In the genomic region with DNA sequence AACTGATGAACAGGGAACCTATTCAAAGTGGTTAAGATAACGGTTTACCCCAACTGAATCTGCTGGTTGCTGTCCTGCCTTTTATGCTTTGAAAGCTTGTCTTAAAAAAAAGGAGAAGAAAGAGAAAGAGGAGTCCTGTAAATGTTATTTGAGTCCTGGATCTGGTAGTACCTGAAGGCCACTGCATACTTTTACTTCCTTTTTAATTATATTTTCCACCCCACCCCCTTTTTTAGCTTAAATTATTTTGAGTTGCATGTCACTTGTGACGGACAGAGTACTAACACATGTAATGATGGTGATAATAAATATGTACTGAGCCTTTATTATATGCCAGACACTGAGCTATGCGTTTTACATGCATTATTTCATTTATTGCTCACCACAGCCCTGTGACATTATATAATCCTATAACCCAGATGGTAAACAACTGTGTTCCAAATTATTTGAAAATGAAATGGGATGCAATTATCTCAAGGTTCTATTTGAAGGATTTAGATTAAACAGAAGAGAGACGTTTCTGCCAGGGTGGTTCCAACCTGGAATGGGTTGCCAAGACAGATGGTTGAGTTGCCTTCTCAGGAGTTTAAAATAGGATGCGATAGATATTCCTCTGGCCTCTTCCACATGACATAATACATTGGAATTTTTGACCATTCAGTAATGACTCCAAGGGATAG, we compare ENCODE assay signal across 14 cellular contexts. TPM values are rescaled to one million over a fixed set of nuclear protein-coding genes. Genes with fewer than 3 reads are reported as not detected.
A peak's percentile ranks its signal among the peaks of the same experiment; 100 is the strongest.
DNase-seq lines count a peak whose midpoint lies in the region; ATAC-seq and TF ChIP-seq lines count a peak whose summit lies in the region.
"Had no signal": no experiment of that assay in that cellular context is flagged by ENCODE, and none has a peak within 500 bp of the region (broad histone marks: within the 10 kb centered on the region; RNA-seq: fewer than 3 reads in every experiment).

No MANE protein-coding gene starts in this region.

- H3K9me3 Mint-ChIP-seq in T-helper 1 cell treated with Interleukin-12 subunit alpha and Interleukin-12 subunit beta and Interleukin-4 antibody, amounts not matched to agents 30 μg/mL and 1 μg/mL, for 36 hours, result no peaks in the 10 kb centered on the region

- H3K36me3 ChIP-seq in PC-3 (ENCODE audit: low read depth, low read length), result no peaks in the 10 kb centered on the region
- peaks cover 7% of the 10 kb centered on the region for H3K36me3 ChIP-seq in mammary epithelial cell (ENCODE audit: insufficient read depth, low read length)
- no peaks in the 10 kb centered on the region for H3K36me3 ChIP-seq in sigmoid colon
- H3K36me3 ChIP-seq in effector memory CD4-positive, alpha-beta T cell (ENCODE audit: control insufficient read depth, insufficient read depth, low read length), result no peaks in the 10 kb centered on the region

- no peak for TF ChIP-seq CTCF in PC-3 (conservative IDR thresholded peaks at IDR 0.05; ENCODE audit: low read depth, low read length)
- TF ChIP-seq CTCF in mammary epithelial cell (conservative IDR thresholded peaks at IDR 0.05 in 1 of 2, IDR thresholded peaks at IDR 0.05 in 1 of 2; ENCODE audit: extremely low read depth in 1 of 2, insufficient read depth in 1 of 2, low read depth in 1 of 2, low read length in 2 of 2), result no peak
- no peak for TF ChIP-seq CTCF in sigmoid colon (IDR thresholded peaks at IDR 0.05)

- CTCF ChIA-PET in PC-3 (lab: Charles Lee), result no interaction called here
- CTCF ChIA-PET in mammary epithelial cell (lab: Charles Lee; ENCODE audit: low non-redundant PET), result no interaction called here

- POLR2A ChIA-PET in PC-3 (lab: Charles Lee; ENCODE audit: unreplicated experiment), result no interaction called here

- BruUV-seq in PC-3 (replicated peaks; lab: Mats Ljungman, UMichigan), result no TSS peak
- BruUV-seq in mammary epithelial cell (replicated peaks; lab: Mats Ljungman, UMichigan), result no TSS peak

- peaks cover 4% of the 10 kb centered on the region for H3K36me3 Mint-ChIP-seq in T-helper 1 cell treated with Interleukin-12 subunit alpha and Interleukin-12 subunit beta and Interleukin-4 antibody, amounts not matched to agents 30 μg/mL and 1 μg/mL, for 36 hours (ENCODE audit: low read depth)

- no peaks in the 10 kb centered on the region for H3K9me2 ChIP-seq in PC-3 (replicated peaks; ENCODE audit: low read length)

- H3K9me3 ChIP-seq in PC-3 (ENCODE audit: low read length) (no peaks in the 10 kb centered on the region), mammary epithelial cell (replicated peaks; ENCODE audit: insufficient read depth, low read length) (no peaks in the 10 kb centered on the region), sigmoid colon (no peaks in the 10 kb centered on the region)
- no peaks in the 10 kb centered on the region for H3K9me3 ChIP-seq in effector memory CD4-positive, alpha-beta T cell (ENCODE audit: control insufficient read depth, low read length)

- H3K4me3 Mint-ChIP-seq in T-helper 1 cell treated with Interleukin-12 subunit alpha and Interleukin-12 subunit beta and Interleukin-4 antibody, amounts not matched to agents 30 μg/mL and 1 μg/mL, for 36 hours, result no peak overlapping the region

- dilution Hi-C loops in mammary epithelial cell (cut with HindIII; ENCODE audit: low sequenced_read_pairs), result no loop called here

- H2AFZ ChIP-seq in PC-3 (ENCODE audit: low read length) (no peak overlapping the region), mammary epithelial cell (ENCODE audit: low read depth, low read length) (no peak overlapping the region)
- H2AFZ ChIP-seq: parathyroid adenoma had no signal

- peaks cover 69% of the 10 kb centered on the region for H3K4me1 Mint-ChIP-seq in T-helper 1 cell treated with Interleukin-12 subunit alpha and Interleukin-12 subunit beta and Interleukin-4 antibody, amounts not matched to agents 30 μg/mL and 1 μg/mL, for 36 hours (ENCODE audit: low read depth)

- H3K4me1 ChIP-seq in PC-3 (ENCODE audit: insufficient read depth, low read length) (peaks cover 78% of the 10 kb centered on the region), mammary epithelial cell (ENCODE audit: insufficient read depth, low read length) (peaks cover 66% of the 10 kb centered on the region), sigmoid colon (peaks cover 0 to 72% (median 50%) of the 10 kb centered on the region in 4 donors)
- peaks cover 43% of the 10 kb centered on the region for H3K4me1 ChIP-seq in effector memory CD4-positive, alpha-beta T cell (ENCODE audit: control insufficient read depth, insufficient read depth, low read length, poor library complexity, severe bottlenecking)

- peaks cover 10% of the 10 kb centered on the region for H3F3A ChIP-seq in PC-3 (ENCODE audit: low read length, unreplicated experiment)

- H3K4me3 ChIP-seq in PC-3 (ENCODE audit: low read length), result no peak overlapping the region
- no peak overlapping the region for H3K4me3 ChIP-seq in mammary epithelial cell (replicated peaks in 1 of 3; ENCODE audit: insufficient read depth in 1 of 3, low read depth in 2 of 3, low read length in 3 of 3)
- no peak overlapping the region for H3K4me3 ChIP-seq in sigmoid colon
- H3K4me3 ChIP-seq in effector memory CD4-positive, alpha-beta T cell (ENCODE audit: insufficient read depth, low read depth, low read length, poor library complexity, severe bottlenecking), result no peak overlapping the region
- H3K4me3 ChIP-seq: dorsolateral prefrontal cortex had no signal

- no peaks in the 10 kb centered on the region for H3K27me3 ChIP-seq in PC-3 (ENCODE audit: low read length)
- no peaks in the 10 kb centered on the region for H3K27me3 ChIP-seq in mammary epithelial cell (ENCODE audit: insufficient read depth, low read length)
- H3K27me3 ChIP-seq in sigmoid colon, result no peaks in the 10 kb centered on the region
- H3K27me3 ChIP-seq in effector memory CD4-positive, alpha-beta T cell (replicated peaks; ENCODE audit: control insufficient read depth, insufficient read depth, low read length, poor library complexity, severe bottlenecking), result no peaks in the 10 kb centered on the region

- in situ Hi-C loops in mammary epithelial cell (cut with MboI; ENCODE audit: low sequenced_read_pairs in 2 of 2), result loop anchor here in 1 of 2 donors (25.0 kb wide), 1 partner anchor 205 kb away; no protein-coding TSS in a partner anchor

- peak overlapping the region; percentile 27 for H3K27ac Mint-ChIP-seq in T-helper 1 cell treated with Interleukin-12 subunit alpha and Interleukin-12 subunit beta and Interleukin-4 antibody, amounts not matched to agents 30 μg/mL and 1 μg/mL, for 36 hours

- H3K9ac ChIP-seq in PC-3 (ENCODE audit: low read length), result no peak overlapping the region
- no peak overlapping the region for H3K9ac ChIP-seq in mammary epithelial cell (ENCODE audit: insufficient read depth, low read length)
- H3K9ac ChIP-seq: parathyroid adenoma had no signal

- no peaks in the 10 kb centered on the region for H3K27me3 Mint-ChIP-seq in T-helper 1 cell treated with Interleukin-12 subunit alpha and Interleukin-12 subunit beta and Interleukin-4 antibody, amounts not matched to agents 30 μg/mL and 1 μg/mL, for 36 hours (ENCODE audit: low read depth)

- ATAC-seq in PC-3, result peak; percentile 41

- TF ChIP-seq EP300 in sigmoid colon (IDR thresholded peaks at IDR 0.05), result no peak

- peaks cover 38% of the 10 kb centered on the region for H3K79me2 ChIP-seq in PC-3 (ENCODE audit: low read length)
- H3K79me2 ChIP-seq in mammary epithelial cell (ENCODE audit: insufficient read depth, low read length), result peaks cover 59% of the 10 kb centered on the region
- H3K79me2 ChIP-seq: parathyroid adenoma had no signal

- WGBS in mammary epithelial cell (ENCODE audit: low coverage, missing lambda C conversion rate), result 31% methylated on average over 5 of the region's 5 CpGs
- 52 to 70% methylated on average over 5 of the region's 5 CpGs for WGBS in sigmoid colon, 2 donors

- peaks cover 6% of the 10 kb centered on the region; the same call in 1 of the 2 replicates for H4K20me1 ChIP-seq in PC-3 (ENCODE audit: low read length)
- no peaks in the 10 kb centered on the region for H4K20me1 ChIP-seq in mammary epithelial cell (ENCODE audit: insufficient read depth, low read length)

- H3K4me2 ChIP-seq in PC-3 (ENCODE audit: low read length), result peak overlapping the region; percentile 94
- peak overlapping the region; percentile 96 for H3K4me2 ChIP-seq in mammary epithelial cell (ENCODE audit: insufficient read depth, low read depth, low read length)

- TF ChIP-seq POLR2A in sigmoid colon (IDR thresholded peaks at IDR 0.05), result no peak

- DNase-seq in T-helper 1 cell, result no peak
- DNase-seq in PC-3, result no peak
- no peak for DNase-seq in mammary epithelial cell
- DNase-seq in sigmoid colon, result no peak
- DNase-seq in hippocampal formation (lab: John Stamatoyannopoulos, UW), result no peak
- no peak for DNase-seq in T-helper 9 cell
- DNase-seq in effector memory CD4-positive, alpha-beta T cell, result no peak
- DNase-seq: 8988T; activated CD4-positive, alpha-beta T cell treated with anti-CD3 and anti-CD28 coated beads for 1 hour; activated naive CD4-positive, alpha-beta T cell treated with anti-CD3 and anti-CD28 coated beads, Interleukin-2, amount 50 U/mL, for 16 hours; dorsolateral prefrontal cortex; stimulated activated CD4-positive, alpha-beta T cell treated with anti-CD3 and anti-CD28 coated beads, Interleukin-4, amount 100 ng/mL, for 24 hours had no signal

- peak overlapping the region; percentile 26 for H3K27ac ChIP-seq in PC-3 (ENCODE audit: low read length)
- H3K27ac ChIP-seq in mammary epithelial cell (ENCODE audit: insufficient read depth, low read depth, low read length), result peak overlapping the region; percentile 94
- H3K27ac ChIP-seq in sigmoid colon, result peak overlapping the region in 3 of 4 donors; percentile 96 to 99 (median 97)
- no peak overlapping the region for H3K27ac ChIP-seq in effector memory CD4-positive, alpha-beta T cell (ENCODE audit: insufficient read depth, low read length, poor library complexity, severe bottlenecking)
- H3K27ac ChIP-seq: dorsolateral prefrontal cortex, parathyroid adenoma had no signal

- intact Hi-C loops in PC-3 (cut with micrococcal nuclease), result loop anchor here (5.0 kb wide), 1 partner anchor 85 kb away; no protein-coding TSS in a partner anchor
- intact Hi-C loops in mammary epithelial cell (cut with micrococcal nuclease), result loop anchor here (5.0 to 10.0 kb wide), 2 partner anchors 105 to 132 kb away; no protein-coding TSS in a partner anchor
- intact Hi-C loops in sigmoid colon (cut with DNase I), result loop anchor here (5.0 to 10.0 kb wide), 2 partner anchors 505 to 742 kb away; no protein-coding TSS in a partner anchor

RNA-seq across cellular contexts. Expression of a gene that starts 2.7 kb away (rescaled TPM):
- total RNA-seq in PC-3 (2014; rRNA removed) (19.3 and 22.2 TPM in 2 replicates), mammary epithelial cell (100 to 1,000 TPM in 1 of 2 donors, 10 to 100 TPM in 1; 96.1 to 241 TPM), sigmoid colon (10 to 100 TPM; 33.2 to 68.1 (median 60.5) TPM)
- polyA plus RNA-seq in mammary epithelial cell (48.8 TPM), sigmoid colon (1 to 10 TPM in 2 of 3 donors, under 1 TPM in 1; 0.46 to 5.3 (median 2.4) TPM)
- polyA minus RNA-seq in mammary epithelial cell, result 39.9 TPM

RNA-seq across cellular contexts. Expression of a gene that starts 3.0 kb away (rescaled TPM):
- total RNA-seq in PC-3 (2014; rRNA removed) (1.0 TPM in 1 of 2 replicates, not detected in the other), mammary epithelial cell (10 to 100 TPM in 1 of 2 donors, 1 to 10 TPM in 1; 2.3 to 10.3 TPM), sigmoid colon (10 to 100 TPM in 1 of 4 donors, 1 to 10 TPM in 3; 3.0 to 11.9 (median 7.3) TPM)
- polyA plus RNA-seq in mammary epithelial cell (3.3 TPM), sigmoid colon (1 to 10 TPM; 1.2 to 5.8 (median 1.8) TPM)
- polyA minus RNA-seq in mammary epithelial cell, result 0.67 TPM
